Comparison of ENCODE assay signal across 17 cellular contexts in genomic region chr1:79322511-79323027, GRCh38.
DNase-seq lines count a peak whose midpoint lies in the region; ATAC-seq, FAIRE-seq and TF ChIP-seq lines count a peak whose summit lies in the region.
"Had no signal": no experiment of that assay in that cellular context is flagged by ENCODE, and none has a peak within 500 bp of the region (broad histone marks: within the 10 kb centered on the region; RNA-seq: fewer than 3 reads in every experiment).

No MANE protein-coding gene starts in this region.

- WGBS in stomach, 5 donors: 90 to 97% (median 94%) methylated on average over 5 of the region's 5 CpGs

- H4K20me1 ChIP-seq in astrocyte (ENCODE audit: insufficient read depth, low read length): no peaks in the 10 kb centered on the region

- TF ChIP-seq POLR2A in breast epithelium (IDR thresholded peaks at IDR 0.05) (no peak), stomach (IDR thresholded peaks at IDR 0.05) (no peak)

- no peak for TF ChIP-seq EP300 in stomach (IDR thresholded peaks at IDR 0.05)

- H3K4me3 Mint-ChIP-seq in MCF 10A (ENCODE audit: unreplicated experiment): peak overlapping the region; percentile 10
- peak overlapping the region; percentile 10 for H3K4me3 Mint-ChIP-seq in astrocyte (ENCODE audit: unreplicated experiment)
- no peak overlapping the region for H3K4me3 Mint-ChIP-seq in type B pancreatic cell
- H3K4me3 Mint-ChIP-seq: activated CD4-positive, alpha-beta T cell treated with anti-CD3 and anti-CD28 coated beads, Interleukin-2, amount 10 ng/mL, durations not matched to agents 7 days and 5 days; activated naive CD8-positive, alpha-beta T cell; CD4-positive, alpha-beta T cell; nephron had no signal

- H3K27me3 ChIP-seq in breast epithelium (no peaks in the 10 kb centered on the region), astrocyte (ENCODE audit: insufficient read depth, low read length) (no peaks in the 10 kb centered on the region), stomach (no peaks in the 10 kb centered on the region)
- H3K27me3 ChIP-seq: SJCRH30 had no signal

- intact Hi-C loops in MCF 10A (cut with micrococcal nuclease): loop anchor here (1.0 kb wide), 1 partner anchor 18 kb away; no protein-coding TSS in a partner anchor
- intact Hi-C loops in breast epithelium (cut with DNase I; ENCODE audit: low total_unique reads): no loop called here
- intact Hi-C loops in stomach (cut with DNase I; ENCODE audit: low total_unique reads): no loop called here

- peak overlapping the region; percentile 39 for H3K4me2 ChIP-seq in astrocyte (ENCODE audit: low read length)

- H3K9ac ChIP-seq in astrocyte (ENCODE audit: low read length): peak overlapping the region; percentile 46

- H3K4me1 Mint-ChIP-seq in MCF 10A (ENCODE audit: insufficient read depth, unreplicated experiment) (peaks cover 15% of the 10 kb centered on the region), astrocyte (ENCODE audit: low read depth, unreplicated experiment) (peaks cover 12% of the 10 kb centered on the region), type B pancreatic cell (ENCODE audit: unreplicated experiment) (no peaks in the 10 kb centered on the region)
- H3K4me1 Mint-ChIP-seq: activated CD4-positive, alpha-beta T cell treated with anti-CD3 and anti-CD28 coated beads, Interleukin-2, amount 10 ng/mL, durations not matched to agents 7 days and 5 days; nephron had no signal

- H2AFZ ChIP-seq in astrocyte (ENCODE audit: low read depth, low read length): no peak overlapping the region

- H3K9me3 Mint-ChIP-seq in MCF 10A (ENCODE audit: unreplicated experiment) (peaks cover 7% of the 10 kb centered on the region), astrocyte (ENCODE audit: unreplicated experiment) (peaks cover 7% of the 10 kb centered on the region), type B pancreatic cell (peaks cover 9% of the 10 kb centered on the region)
- H3K9me3 Mint-ChIP-seq: activated CD4-positive, alpha-beta T cell treated with anti-CD3 and anti-CD28 coated beads, Interleukin-2, amount 10 ng/mL, durations not matched to agents 7 days and 5 days; CD4-positive, alpha-beta T cell had no signal

- no peak overlapping the region for H3K4me3 ChIP-seq in breast epithelium
- no peak overlapping the region for H3K4me3 ChIP-seq in astrocyte (ENCODE audit: insufficient read depth, low read depth, low read length)
- H3K4me3 ChIP-seq in stomach: no peak overlapping the region
- H3K4me3 ChIP-seq: lung, SJCRH30 had no signal

- H3K27me3 Mint-ChIP-seq in MCF 10A (ENCODE audit: insufficient read depth, unreplicated experiment) (no peaks in the 10 kb centered on the region), astrocyte (ENCODE audit: low read depth, unreplicated experiment) (no peaks in the 10 kb centered on the region), type B pancreatic cell (no peaks in the 10 kb centered on the region)
- H3K27me3 Mint-ChIP-seq: activated CD4-positive, alpha-beta T cell treated with anti-CD3 and anti-CD28 coated beads, Interleukin-2, amount 10 ng/mL, durations not matched to agents 7 days and 5 days; activated naive CD8-positive, alpha-beta T cell; CD4-positive, alpha-beta T cell had no signal

- no TSS peak for BruUV-seq in MCF 10A (replicated peaks; lab: Mats Ljungman, UMichigan)

- H3K36me3 ChIP-seq in breast epithelium (no peaks in the 10 kb centered on the region), astrocyte (ENCODE audit: insufficient read depth, low read length) (no peaks in the 10 kb centered on the region), stomach (no peaks in the 10 kb centered on the region)
- H3K36me3 ChIP-seq: SJCRH30 had no signal

- no peak for ATAC-seq in GM19463 (IDR thresholded peaks at IDR 0.05; ENCODE audit: unreplicated experiment)

- peak; percentile 49 for FAIRE-seq in astrocyte (lab: Jason Lieb, UNC)

- H3K4me1 ChIP-seq in breast epithelium: no peaks in the 10 kb centered on the region
- peaks cover 13% of the 10 kb centered on the region for H3K4me1 ChIP-seq in astrocyte (ENCODE audit: insufficient read depth, low read length)
- H3K4me1 ChIP-seq in stomach: no peaks in the 10 kb centered on the region
- H3K4me1 ChIP-seq: SJCRH30 had no signal

- H3K27ac Mint-ChIP-seq in MCF 10A (ENCODE audit: low read depth, unreplicated experiment): peak overlapping the region; percentile 49
- H3K27ac Mint-ChIP-seq in astrocyte (ENCODE audit: unreplicated experiment): peak overlapping the region; percentile 96
- no peak overlapping the region for H3K27ac Mint-ChIP-seq in type B pancreatic cell
- H3K27ac Mint-ChIP-seq: activated CD4-positive, alpha-beta T cell treated with anti-CD3 and anti-CD28 coated beads, Interleukin-2, amount 10 ng/mL, durations not matched to agents 7 days and 5 days; activated naive CD8-positive, alpha-beta T cell; CD4-positive, alpha-beta T cell; nephron had no signal

- CTCF ChIA-PET in MCF 10A (lab: Yijun Ruan, JAX): no interaction called here

- H3K79me2 ChIP-seq in astrocyte (ENCODE audit: insufficient read depth, low read length): no peaks in the 10 kb centered on the region

- H3K36me3 Mint-ChIP-seq in MCF 10A (ENCODE audit: insufficient read depth, unreplicated experiment) (peaks cover 6% of the 10 kb centered on the region), astrocyte (ENCODE audit: low read depth, unreplicated experiment) (peaks cover 2% of the 10 kb centered on the region), type B pancreatic cell (no peaks in the 10 kb centered on the region)
- H3K36me3 Mint-ChIP-seq: activated naive CD8-positive, alpha-beta T cell had no signal

- DNase-seq in MCF 10A (ENCODE audit: unreplicated experiment) (peak; percentile 1), breast epithelium (ENCODE audit: low spot score in 2 of 2) (no peak), astrocyte (ENCODE audit: low read depth) (peak; percentile 4), fibroblast of the conjunctiva (ENCODE audit: low read depth) (peak; percentile 10), type B pancreatic cell (ENCODE audit: extremely low spot score, unreplicated experiment) (no peak), foreskin melanocyte (no peak), stomach (no peak)
- DNase-seq: activated CD4-positive, alpha-beta T cell treated with anti-CD3 and anti-CD28 coated beads, Interleukin-2, amount 10 ng/mL, durations not matched to agents 7 days and 5 days; CD4-positive, alpha-beta T cell; cerebellar nuclear complex; NK-92 treated with Interleukin-12 subunit alpha and Interleukin-12 subunit beta, amount 100 ng/mL, for 24 hours; SJCRH30 had no signal

- POLR2A ChIA-PET in MCF 10A (lab: Yijun Ruan, JAX): interaction anchor here (0.6 to 1.3 kb wide), 7 partner anchors 10 to 25 kb away, joined by 3 to 5 read pairs (median 3); no protein-coding TSS in a partner anchor

- TF ChIP-seq CTCF in MCF 10A (IDR thresholded peaks at IDR 0.05; ENCODE audit: unreplicated experiment) (peak; percentile 4), breast epithelium (IDR thresholded peaks at IDR 0.05) (no peak), astrocyte (IDR thresholded peaks at IDR 0.05; ENCODE audit: insufficient read depth, low read depth, low read length) (no peak), type B pancreatic cell (conservative IDR thresholded peaks at IDR 0.05) (peak; percentile 49), stomach (IDR thresholded peaks at IDR 0.05) (no peak)

- H3K9me3 ChIP-seq in breast epithelium (no peaks in the 10 kb centered on the region), astrocyte (ENCODE audit: insufficient read depth, low read depth, low read length) (no peaks in the 10 kb centered on the region), stomach (peaks cover 0 to 4% (median 0%) of the 10 kb centered on the region in 4 donors)
- H3K9me3 ChIP-seq: SJCRH30 had no signal

- H3K27ac ChIP-seq in breast epithelium (no peak overlapping the region), astrocyte (ENCODE audit: low read depth, low read length) (peak overlapping the region; percentile 82), stomach (no peak overlapping the region)
- H3K27ac ChIP-seq: 22Rv1, SJCRH30 had no signal

Comparison
In these comparisons a context has a peak if more than half of its experiments do, and no peak if none do; other contexts are left out.
1. DNase-seq: peak in MCF 10A (single experiment), astrocyte (single experiment) and fibroblast of the conjunctiva (single experiment); none in breast epithelium (0 of 2), type B pancreatic cell (single experiment), foreskin melanocyte (single experiment) and stomach (single experiment).
2. CTCF ChIP-seq: peak in MCF 10A (single experiment) and type B pancreatic cell (single experiment); none in breast epithelium (0 of 3), astrocyte (single experiment) and stomach (0 of 7).